In the genomic region with DNA sequence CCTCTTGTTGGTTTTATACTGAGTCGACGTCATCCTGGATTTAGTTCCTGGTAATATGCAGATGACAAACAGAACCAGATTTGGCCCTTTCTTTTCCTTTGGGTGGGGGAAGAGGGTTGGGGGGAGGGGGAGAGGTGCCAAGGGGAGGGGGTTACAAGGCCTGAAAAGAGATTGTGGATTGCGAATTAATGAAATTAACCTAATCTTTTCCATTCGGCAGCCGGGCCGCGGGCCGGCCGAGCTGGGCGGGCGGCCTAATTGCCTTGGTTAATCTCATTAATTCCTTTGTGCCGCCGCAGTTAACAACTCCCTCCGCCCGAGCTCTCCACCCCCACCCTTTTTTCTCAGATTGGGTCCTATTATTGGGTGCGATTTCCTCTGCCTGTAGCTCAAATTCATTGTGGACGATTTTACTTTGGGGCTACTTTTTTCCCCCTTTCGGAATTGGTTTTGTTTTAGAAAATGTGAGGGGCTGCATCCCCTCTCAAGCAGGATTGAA, we compare ENCODE assay signal across 9 cellular contexts. TPM values are rescaled to one million over a fixed set of nuclear protein-coding genes. Genes with fewer than 3 reads are reported as not detected.
DNase-seq lines count a peak whose midpoint lies in the region; ATAC-seq and TF ChIP-seq lines count a peak whose summit lies in the region.
"Had no signal": no experiment of that assay in that cellular context is flagged by ENCODE, and none has a peak within 500 bp of the region (broad histone marks: within the 10 kb centered on the region; RNA-seq: fewer than 3 reads in every experiment).

No MANE protein-coding gene starts in this region.

- DNase-seq in ELF-1 (ENCODE audit: low read depth, low spot score) (peak; percentile 69), T-helper 17 cell (no peak), fibroblast of villous mesenchyme (ENCODE audit: low read depth) (no peak), sciatic nerve (ENCODE audit: low spot score) (peak; percentile 49), cortex of kidney (lab: John Stamatoyannopoulos, UW) (no peak), left colon (no peak), NCI-H345 treated with DMSO at 0.1 percent for 48 hours (lab: John Stamatoyannopoulos, UW; ENCODE audit: unreplicated experiment) (no peak)
- DNase-seq in effector CD8-positive, alpha-beta T cell (lab: John Stamatoyannopoulos, UW): no peak

- peak overlapping the region; percentile 74 for H3K4me3 Mint-ChIP-seq in T-helper 17 cell

- H3K9me3 ChIP-seq in T-helper 17 cell (ENCODE audit: control insufficient read depth, low read length, poor library complexity, severe bottlenecking): no peaks in the 10 kb centered on the region

- TF ChIP-seq CTCF in fibroblast of villous mesenchyme (IDR thresholded peaks at IDR 0.05; ENCODE audit: insufficient read depth, low read depth, low read length): no peak

- H3K4me1 Mint-ChIP-seq in T-helper 17 cell: peaks cover 17% of the 10 kb centered on the region

- H3K27me3 Mint-ChIP-seq in T-helper 17 cell: peaks cover 86% of the 10 kb centered on the region

- intact Hi-C loops in sciatic nerve (cut with DNase I) (no loop called here), left colon (cut with DNase I, micrococcal nuclease) (no loop called here)

- H3K36me3 Mint-ChIP-seq in T-helper 17 cell (ENCODE audit: low read depth): peaks cover 5% of the 10 kb centered on the region

- ATAC-seq in T-helper 17 cell (no peak), sciatic nerve (no peak), left colon (no peak)

- peak overlapping the region; percentile 65 for H3K27ac Mint-ChIP-seq in T-helper 17 cell

- peak overlapping the region; percentile 44 for H3K4me3 ChIP-seq in fibroblast of villous mesenchyme (ENCODE audit: low read depth, low read length)

RNA-seq across cellular contexts. Expression of a gene that starts 0.4 kb away (rescaled TPM):
- total RNA-seq in T-helper 17 cell (under 1 TPM; 0.52 to 0.60 TPM), fibroblast of villous mesenchyme (not detected in 2 replicates), sciatic nerve (4.5 TPM), left colon (not detected)
- total RNA-seq: dermis microvascular lymphatic vessel endothelial cell had no signal

Comparison
In these comparisons a context has a peak if more than half of its experiments do, and no peak if none do; other contexts are left out.
1. DNase-seq: peak in ELF-1 (single experiment) and sciatic nerve (single experiment); none in T-helper 17 cell (0 of 3), fibroblast of villous mesenchyme (single experiment), cortex of kidney (single experiment), left colon (0 of 2), NCI-H345 treated with DMSO at 0.1 percent for 48 hours (single experiment) and effector CD8-positive, alpha-beta T cell (single experiment).